Comparison of ENCODE assay signal across 1 cellular context in the genomic region with DNA sequence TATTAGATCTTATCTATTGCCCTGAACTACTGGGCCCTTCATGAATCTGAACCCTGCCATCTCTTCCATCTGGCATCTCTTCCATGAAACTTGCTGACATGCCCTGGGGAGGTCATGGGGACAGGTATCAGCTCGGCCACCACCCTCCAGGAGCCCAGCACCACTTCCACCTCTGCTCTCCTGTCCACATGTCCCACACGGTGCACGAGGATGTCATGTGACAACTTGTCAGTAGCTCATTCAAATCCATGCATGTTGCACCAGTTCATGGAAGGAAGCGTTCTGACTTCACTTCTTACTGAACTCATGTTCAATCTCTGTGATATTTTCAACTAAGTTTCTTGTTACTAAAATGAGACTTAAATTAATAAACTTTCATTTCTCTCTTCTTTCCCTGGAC.
TF ChIP-seq lines count a peak whose summit lies in the region.

No MANE protein-coding gene starts in this region.

TF ChIP-seq in endothelial cell of umbilical vein, 7 proteins besides CTCF, POLR2A, EP300 and RAD21:
- no peak for TF ChIP-seq POLR2AphosphoS5 (IDR thresholded peaks at IDR 0.05; ENCODE audit: insufficient read depth, low read depth, low read length)
- no peak for TF ChIP-seq JUN (IDR thresholded peaks at IDR 0.05; ENCODE audit: borderline replicate concordance, insufficient read depth, insufficient read length, low read depth)
- TF ChIP-seq MYC (IDR thresholded peaks at IDR 0.05; ENCODE audit: low read depth, low read length), result no peak
- TF ChIP-seq GATA2 (IDR thresholded peaks at IDR 0.05; ENCODE audit: insufficient read depth, insufficient read length, low read depth, low read length), result peak; percentile 16
